9 cellular contexts compared by ENCODE assay signal in the genomic region with DNA sequence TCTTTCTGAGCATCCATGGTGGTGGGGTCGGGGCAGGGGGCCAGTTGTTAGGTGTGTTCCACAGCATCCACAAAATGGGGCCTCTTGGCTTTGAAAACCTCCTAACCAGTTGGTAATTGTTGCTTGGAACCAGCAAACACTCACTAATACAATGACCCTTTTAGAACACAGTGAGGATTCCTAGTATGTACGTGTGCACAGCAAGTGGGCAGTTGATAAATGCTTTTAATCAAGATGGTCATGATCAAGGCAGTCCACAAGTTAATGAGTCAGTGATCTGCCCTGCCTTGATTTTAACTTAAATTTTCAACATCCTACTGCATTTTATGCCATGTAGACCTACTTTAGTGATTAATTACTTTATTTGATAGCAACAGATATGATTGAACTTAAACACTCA.
"Had no signal": no experiment of that assay in that cellular context is flagged by ENCODE, and none has a peak within 500 bp of the region (broad histone marks: within the 10 kb centered on the region; RNA-seq: fewer than 3 reads in every experiment).

No MANE protein-coding gene starts in this region.

- H3K9me3 Mint-ChIP-seq: GM23338, H9, HFFc6 had no signal

- H3K4me3 Mint-ChIP-seq: GM23338, H9, HFFc6 had no signal

- H3K36me3 ChIP-seq: HAP-1 had no signal

- H3K9ac ChIP-seq: GM23248 had no signal

- H3K27ac ChIP-seq: GM23248 had no signal

- H3K27ac Mint-ChIP-seq: GM23338, H9, HFFc6 had no signal

- H3K4me1 Mint-ChIP-seq: H9 had no signal

- H3K4me1 ChIP-seq: HAP-1 had no signal

- H3K4me2 ChIP-seq: GM23338 had no signal

- H3K9me3 ChIP-seq: HAP-1 had no signal

- FAIRE-seq: H1 had no signal

- DNase-seq: GM23248, GOT3, H7, H9, HCEC 1CT, HFFc6 had no signal

- H2AFZ ChIP-seq: GM23248, GM23338 had no signal

- H3K4me3 ChIP-seq: GM23248, GM23338, HAP-1 had no signal
